ENCODE assay signal across 15 cellular contexts in genomic region chr15:40011303-40011702, GRCh38.
"Had no signal": no experiment of that assay in that cellular context is flagged by ENCODE, and none has a peak within 500 bp of the region (broad histone marks: within the 10 kb centered on the region; RNA-seq: fewer than 3 reads in every experiment).

No MANE protein-coding gene starts in this region.

- H3K4me1 ChIP-seq: thyroid gland had no signal

- H3K27ac ChIP-seq: thyroid gland had no signal

- H3K9me3 ChIP-seq: thyroid gland had no signal

- ATAC-seq: esophagus mucosa; left ventricle myocardium superior; stimulated activated naive CD8-positive, alpha-beta T cell treated with anti-CD3 and anti-CD28 coated beads, Interleukin-15, Interleukin-2, amounts not matched to agents 100 U/mL and 50 U/mL, for 24 hours had no signal

- H3K27me3 ChIP-seq: thyroid gland had no signal

- DNase-seq: activated B cell treated with CpG ODN at 0.5 μM for 24 hours; activated CD4-positive, alpha-beta memory T cell treated with anti-CD3 and anti-CD28 coated beads for 36 hours; activated CD4-positive, alpha-beta T cell treated with anti-CD3 and anti-CD28 coated beads for 4 hours; activated naive CD4-positive, alpha-beta T cell treated with Interleukin-2 at 50 U/mL for 16 hours; activated naive CD8-positive, alpha-beta T cell treated with anti-CD3 and anti-CD28 coated beads for 36 hours; activated T-cell treated with anti-CD3 and anti-CD28 coated beads, Interleukin-2, amount 50 U/mL, for 48 hours; effector memory CD4-positive, alpha-beta T cell; left ventricle myocardium superior; nephron progenitor cell; stimulated activated CD4-positive, alpha-beta T cell treated with anti-CD3 and anti-CD28 coated beads, Interleukin-12 subunit alpha, Interleukin-12 subunit beta, amount 100 ng/mL, for 4 hours; stimulated activated CD4-positive, alpha-beta T cell treated with anti-CD3 and anti-CD28 coated beads, Interleukin-4, amount 100 ng/mL, for 4 hours; stimulated activated naive CD8-positive, alpha-beta T cell treated with anti-CD3 and anti-CD28 coated beads, Interleukin-15, Interleukin-2, amounts not matched to agents 100 U/mL and 50 U/mL, for 24 hours; T-helper 9 cell; thyroid gland had no signal

- H3K4me3 ChIP-seq: thyroid gland had no signal
